ENCODE assay signal across 5 cellular contexts in the genomic region with DNA sequence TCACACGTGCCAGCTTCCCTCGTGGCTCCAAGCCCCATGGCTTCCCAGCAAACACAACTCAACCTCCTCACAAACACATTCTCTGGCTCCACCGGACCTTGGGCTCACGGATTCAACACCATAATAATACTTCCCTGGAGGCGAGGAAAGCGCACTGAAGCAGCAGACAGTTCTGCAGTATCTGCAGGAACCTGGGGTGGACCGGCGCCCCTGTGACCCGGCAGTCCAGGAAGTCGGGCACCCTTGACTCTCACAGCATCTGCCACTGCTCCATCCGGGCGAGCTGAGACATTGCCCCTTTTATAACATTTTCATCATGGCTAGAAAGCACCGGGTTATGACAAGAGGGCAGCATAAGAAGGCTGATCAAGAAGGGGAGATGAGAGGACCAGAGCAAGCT. TPM values are rescaled to one million over a fixed set of nuclear protein-coding genes. Genes with fewer than 3 reads are reported as not detected.
"Had no signal": no experiment of that assay in that cellular context is flagged by ENCODE, and none has a peak within 500 bp of the region (broad histone marks: within the 10 kb centered on the region; RNA-seq: fewer than 3 reads in every experiment).

No MANE protein-coding gene starts in this region.

- H2AFZ ChIP-seq: GM23338 had no signal

- H3K4me3 Mint-ChIP-seq: GM23338, H9 had no signal

- H3K9me3 Mint-ChIP-seq: GM23338, H9 had no signal

- H3K27ac ChIP-seq: HL-60 had no signal

- DNase-seq: H9, HCEC 1CT, IMR-90 had no signal

- H3K4me3 ChIP-seq: GM23338 had no signal

- H3K4me2 ChIP-seq: GM23338 had no signal

- H3K4me1 Mint-ChIP-seq: GM23338 had no signal

- H3K27ac Mint-ChIP-seq: GM23338, H9 had no signal

RNA-seq across cellular contexts. Expression of gene CDH5, which starts 57.1 kb away (rescaled TPM):
- total RNA-seq: GM23338, IMR-90 had no signal
- polyA plus RNA-seq: IMR-90 had no signal
